In genomic region chr17:68085751-68086445, GRCh38 we compare ENCODE assay signal across 9 cellular contexts. TPM values are rescaled to one million over a fixed set of nuclear protein-coding genes. Genes with fewer than 3 reads are reported as not detected.
DNase-seq lines count a peak whose midpoint lies in the region; ATAC-seq, FAIRE-seq and TF ChIP-seq lines count a peak whose summit lies in the region.
"Had no signal": no experiment of that assay in that cellular context is flagged by ENCODE, and none has a peak within 500 bp of the region (broad histone marks: within the 10 kb centered on the region; RNA-seq: fewer than 3 reads in every experiment).

No MANE protein-coding gene starts in this region.

- H3K36me3 ChIP-seq in K562 (ENCODE audit: control insufficient read depth, insufficient read depth, low read length) (no peaks in the 10 kb centered on the region), neuronal stem cell (replicated peaks in 1 of 2; ENCODE audit: control insufficient read depth in 2 of 2, insufficient read depth in 2 of 2, low read length in 2 of 2) (no peaks in the 10 kb centered on the region), esophagus squamous epithelium (no peaks in the 10 kb centered on the region)

- intact Hi-C loops in K562 (cut with micrococcal nuclease) (no loop called here), esophagus squamous epithelium (cut with DNase I) (no loop called here)

- no peak overlapping the region for H3K14ac ChIP-seq in neuronal stem cell (ENCODE audit: low read length)

- BruUV-seq in K562 (replicated peaks; lab: Mats Ljungman, UMichigan) = no TSS peak

- no peak overlapping the region for H2BK120ac ChIP-seq in neuronal stem cell (ENCODE audit: low read depth, low read length)

- H4K20me1 ChIP-seq in K562 (replicated peaks; ENCODE audit: control insufficient read depth, insufficient read depth, low read length) = no peaks in the 10 kb centered on the region

- no peak overlapping the region for H2BK12ac ChIP-seq in neuronal stem cell (ENCODE audit: low read length)

- H3K9me1 ChIP-seq in K562 (ENCODE audit: control insufficient read depth, insufficient read depth, low read length) = no peaks in the 10 kb centered on the region

- no peak overlapping the region for H4K91ac ChIP-seq in neuronal stem cell (ENCODE audit: low read depth, low read length, poor library complexity)

- H3K27me3 ChIP-seq in K562 (ENCODE audit: control insufficient read depth in 2 of 2, insufficient read depth in 2 of 2, low read length in 2 of 2) (no peaks in the 10 kb centered on the region), neuronal stem cell (ENCODE audit: control insufficient read depth in 3 of 3, insufficient read depth in 3 of 3, low read depth in 1 of 3, low read length in 3 of 3) (no peaks in the 10 kb centered on the region), esophagus squamous epithelium (no peaks in the 10 kb centered on the region)

- 37% methylated on average over 7 of the region's 8 CpGs for WGBS in K562 (ENCODE audit: insufficient coverage, low coverage, missing lambda C conversion rate)
- WGBS in neuronal stem cell (ENCODE audit: extremely low coverage in 2 of 2, insufficient read length in 2 of 2, insufficient replicate concordance in 1 of 2), 2 donors = no CpG with 5 or more reads among the region's 8 CpGs
- 31 to 40% methylated on average over 7 to 8 of the region's 8 CpGs for WGBS in esophagus squamous epithelium, 2 donors

- H3K9me3 ChIP-seq in K562 (replicated peaks; ENCODE audit: control insufficient read depth, insufficient read depth, low read depth, low read length) (no peaks in the 10 kb centered on the region; the same call in 1 of the 2 replicates), neuronal stem cell (replicated peaks in 1 of 2; ENCODE audit: control insufficient read depth in 2 of 2, insufficient read depth in 1 of 2, low read depth in 1 of 2, low read length in 2 of 2) (no peaks in the 10 kb centered on the region), esophagus squamous epithelium (no peaks in the 10 kb centered on the region)

- FAIRE-seq in K562 (lab: Jason Lieb, UNC) = peak; percentile 56

- H2AFZ ChIP-seq in K562 (ENCODE audit: low read depth, low read length) = peak overlapping the region; percentile 72
- H2AFZ ChIP-seq in neuronal stem cell (ENCODE audit: low read length) = peak overlapping the region; percentile 75

- H3K9ac ChIP-seq in K562 (ENCODE audit: insufficient read depth in 1 of 2, low read depth in 2 of 2, low read length in 2 of 2) (no peak overlapping the region; a peak in 1 of 4 replicates), neuronal stem cell (ENCODE audit: low read depth, low read length, poor library complexity) (no peak overlapping the region)

- ATAC-seq in GM18868 (IDR thresholded peaks at IDR 0.05; ENCODE audit: unreplicated experiment) (peak; percentile 48), K562 (peak; percentile 62), HG02852 (IDR thresholded peaks at IDR 0.05; ENCODE audit: unreplicated experiment) (no peak)

- H3K4ac ChIP-seq in neuronal stem cell (ENCODE audit: low read length) = no peak overlapping the region

- no peak overlapping the region for H3K4me3 ChIP-seq in K562
- H3K4me3 ChIP-seq in neuronal stem cell (ENCODE audit: low read length in 2 of 2) = no peak overlapping the region
- no peak overlapping the region for H3K4me3 ChIP-seq in esophagus squamous epithelium

- 0 out of 6 replicates have a peak, but pooled peaks of 1 of the 3 experiments have one; percentile 8 for TF ChIP-seq CTCF in K562 (IDR thresholded peaks at IDR 0.05 in 2 of 3, conservative IDR thresholded peaks at IDR 0.05 in 1 of 3; ENCODE audit: insufficient read depth in 2 of 3, low read depth in 1 of 3, low read length in 3 of 3)
- TF ChIP-seq CTCF in esophagus squamous epithelium (IDR thresholded peaks at IDR 0.05) = no peak

- POLR2A ChIA-PET in K562 (lab: Yijun Ruan, JAX) = no interaction called here

- no peak overlapping the region for H2AK5ac ChIP-seq in neuronal stem cell (ENCODE audit: low read depth, low read length)

- DNase-seq in MV-4-11 (lab: John Stamatoyannopoulos, UW) = peak; percentile 76
- DNase-seq in K562 (ENCODE audit: extremely low read depth in 1 of 4, low spot score in 3 of 4) = peak in 1 of 4 experiments; percentile 13
- DNase-seq in neuronal stem cell (ENCODE audit: low spot score) = no peak
- no peak for DNase-seq in dedifferentiated amniotic fluid mesenchymal stem cell (ENCODE audit: extremely low spot score)
- no peak for DNase-seq in esophagus squamous epithelium (lab: John Stamatoyannopoulos, UW)
- DNase-seq in substantia nigra (lab: John Stamatoyannopoulos, UW) = no peak
- DNase-seq: NCI-H2081 had no signal

- H2BK15ac ChIP-seq in neuronal stem cell (ENCODE audit: low read length) = no peak overlapping the region

- no peak overlapping the region for H2BK5ac ChIP-seq in neuronal stem cell (ENCODE audit: low read length)

- H3K4me2 ChIP-seq in K562 (ENCODE audit: insufficient read depth, low read length) (peak overlapping the region; percentile 55), neuronal stem cell (ENCODE audit: insufficient read depth, low read length, poor library complexity, severe bottlenecking) (no peak overlapping the region)

- H3K23ac ChIP-seq in neuronal stem cell (ENCODE audit: low read depth, low read length, poor library complexity) = no peak overlapping the region

- H3K27ac ChIP-seq in K562 (ENCODE audit: extremely low read depth, low read depth, low read length) (no peak overlapping the region), neuronal stem cell (replicated peaks; ENCODE audit: low read length) (no peak overlapping the region), esophagus squamous epithelium (no peak overlapping the region), substantia nigra (ENCODE audit: low read depth, low read length, poor library complexity, severe bottlenecking) (no peak overlapping the region)

- peaks cover 0 to 6% of the 10 kb centered on the region in 2 experiments; a peak in 3 of 5 replicates for H3K4me1 ChIP-seq in K562 (replicated peaks in 1 of 2; ENCODE audit: control insufficient read depth in 2 of 2, insufficient read depth in 2 of 2, low read length in 2 of 2)
- peaks cover 2 to 5% of the 10 kb centered on the region in 2 donors for H3K4me1 ChIP-seq in neuronal stem cell (ENCODE audit: control insufficient read depth in 2 of 2, insufficient read depth in 1 of 2, low read depth in 1 of 2, low read length in 2 of 2)
- H3K4me1 ChIP-seq in esophagus squamous epithelium = peaks cover 3 to 26% (median 8%) of the 10 kb centered on the region in 3 donors

- CTCF ChIA-PET in K562 (lab: Yijun Ruan, JAX; ENCODE audit: low intra/inter-chr PET ratio) = no interaction called here

- no peak for TF ChIP-seq POLR2A in K562 (conservative IDR thresholded peaks at IDR 0.05)
- no peak for TF ChIP-seq POLR2A in esophagus squamous epithelium (IDR thresholded peaks at IDR 0.05)

- TF ChIP-seq EP300 in K562 (IDR thresholded peaks at IDR 0.05; ENCODE audit: low read length) = no peak

- H4K8ac ChIP-seq in neuronal stem cell (ENCODE audit: low read depth, low read length) = no peak overlapping the region

- TF ChIP-seq RAD21 in K562 (CRISPR knock-in tag; conservative IDR thresholded peaks at IDR 0.05 in 1 of 2, IDR thresholded peaks at IDR 0.05 in 1 of 2) = 0 out of 4 replicates have a peak, but pooled peaks of 1 of the 2 experiments have one; percentile 5

- no peaks in the 10 kb centered on the region for H3K79me2 ChIP-seq in K562 (ENCODE audit: control insufficient read depth, insufficient read depth, low read length)

- in situ Hi-C loops in K562 (cut with MboI) = no loop called here

- H3K79me1 ChIP-seq in neuronal stem cell (ENCODE audit: low read depth, low read length) = no peaks in the 10 kb centered on the region

- no peak overlapping the region for H3K18ac ChIP-seq in neuronal stem cell (ENCODE audit: low read length)

TF ChIP-seq in K562, 482 proteins besides CTCF, POLR2A, EP300 and RAD21 (continues in another document):
- TF ChIP-seq FOXK1 (CRISPR knock-in tag; IDR thresholded peaks at IDR 0.05; ENCODE audit: borderline replicate concordance) (no peak), ZNF143 (CRISPR knock-in tag; IDR thresholded peaks at IDR 0.05) (no peak), ZNF785 (CRISPR knock-in tag; IDR thresholded peaks at IDR 0.05) (no peak), DNMT1 (IDR thresholded peaks at IDR 0.05) (no peak), BRD9 (IDR thresholded peaks at IDR 0.05; ENCODE audit: low read depth, partially characterized antibody) (no peak), TFAP4 (CRISPR knock-in tag; IDR thresholded peaks at IDR 0.05; ENCODE audit: borderline replicate concordance) (no peak), LEF1 (IDR thresholded peaks at IDR 0.05) (no peak)

RNA-seq across cellular contexts. Expression of gene KPNA2, which starts 50.4 kb away (rescaled TPM):
- 165 and 234 TPM in 2 replicates for total RNA-seq in K562 (2011; cell fraction: chromatin; rRNA removed; ENCODE audit: low replicate concordance)
- total RNA-seq in K562 (2011; cell fraction: nucleolus; rRNA removed) = 104 and 108 TPM in 2 replicates
- 115 and 124 TPM in 2 replicates for total RNA-seq in K562 (2011; cell fraction: nucleoplasm; rRNA removed)
- total RNA-seq in K562 (2014; rRNA removed) (132 and 140 TPM in 2 replicates), K562 (2014; rRNA removed; fragmentation: Illumina TruSeq; extraction: Trizol) (241 and 267 TPM in 2 replicates), K562 (2015; rRNA removed; fragmentation: Illumina TruSeq; extraction: Trizol) (235 and 243 TPM in 2 replicates), K562 (2021) (219 and 223 TPM in 2 replicates), esophagus squamous epithelium (10 to 100 TPM; 35.5 to 97.8 (median 60.3) TPM)
- polyA plus RNA-seq in K562 (2011; rRNA removed) (200 and 229 TPM in 2 replicates), K562 (2014; fragmentation: Illumina TruSeq; extraction: Trizol) (232 and 250 TPM in 2 replicates), K562 (2014; fragmentation: Nextera tagmentation; extraction: Ambion mirVana) (100 to 1,000 TPM; 594 to 984 TPM), K562 (2014; rRNA removed) (136 and 162 TPM in 2 replicates)
- polyA plus RNA-seq in K562 (2011; cell fraction: cytosol; rRNA removed) = 215 and 240 TPM in 2 replicates
- 127 and 151 TPM in 2 replicates for polyA plus RNA-seq in K562 (2011; cell fraction: nucleus; rRNA removed)
- 168 and 218 TPM in 2 replicates for polyA plus RNA-seq in K562 (2012)
- polyA minus RNA-seq in K562 (2011; rRNA and poly(A)+ RNA removed) = 466 and 590 TPM in 2 replicates
- polyA minus RNA-seq in K562 (2011; cell fraction: cytosol; rRNA and poly(A)+ RNA removed) = 201 and 253 TPM in 2 replicates
- 75.3 and 108 TPM in 2 replicates for polyA minus RNA-seq in K562 (2011; cell fraction: nucleus; rRNA and poly(A)+ RNA removed)
- 370 TPM for polyA plus RNA-seq in neuronal stem cell (2013, experiment 1 of 2)
- polyA plus RNA-seq in neuronal stem cell (2013, experiment 2 of 2) = 366 TPM
